8 cellular contexts compared by ENCODE assay signal in genomic region chr12:39145175-39145999, GRCh38.
DNase-seq lines count a peak whose midpoint lies in the region; ATAC-seq, FAIRE-seq and TF ChIP-seq lines count a peak whose summit lies in the region.

No MANE protein-coding gene starts in this region.

- H3K36me3 ChIP-seq in HUES6 (ENCODE audit: control insufficient read depth, insufficient read depth, low read length): no peaks in the 10 kb centered on the region
- no peaks in the 10 kb centered on the region for H3K36me3 ChIP-seq in kidney (ENCODE audit: control insufficient read depth in 1 of 2, insufficient read depth in 2 of 2, low read length in 2 of 2)
- H3K36me3 ChIP-seq in WERI-Rb-1: no peaks in the 10 kb centered on the region

- intact Hi-C loops in Right ventricle myocardium inferior (cut with DNase I): no loop called here
- intact Hi-C loops in cardiac septum (cut with DNase I): no loop called here
- intact Hi-C loops in kidney (cut with DNase I): no loop called here

- ATAC-seq in Right ventricle myocardium inferior (peak; percentile 94), GM19452 (IDR thresholded peaks at IDR 0.05; ENCODE audit: unreplicated experiment) (no peak)

- H3K27me3 ChIP-seq in HUES6 (ENCODE audit: control insufficient read depth, insufficient read depth, low read length) (peaks cover 20% of the 10 kb centered on the region), WERI-Rb-1 (ENCODE audit: insufficient read depth, low read depth, severe bottlenecking) (peaks cover 40% of the 10 kb centered on the region)

- H3K4me1 ChIP-seq in HUES6 (ENCODE audit: control insufficient read depth, insufficient read depth, low read length) (0 out of 2 replicates have a peak, but pooled peaks cover 2% of the 10 kb centered on the region), kidney (ENCODE audit: control insufficient read depth in 1 of 2, insufficient read depth in 1 of 2, low read depth in 1 of 2, low read length in 2 of 2) (no peaks in the 10 kb centered on the region)

- H3K27ac ChIP-seq in HUES6 (ENCODE audit: low read depth, low read length): no peak overlapping the region
- H3K27ac ChIP-seq in kidney (ENCODE audit: low read depth in 2 of 2, low read length in 2 of 2): no peak overlapping the region
- no peak overlapping the region for H3K27ac ChIP-seq in WERI-Rb-1

- FAIRE-seq in kidney (lab: Jason Lieb, UNC): no peak

- H3K9me3 ChIP-seq in HUES6 (ENCODE audit: control insufficient read depth, insufficient read depth, low read depth, low read length) (peaks cover 10% of the 10 kb centered on the region; the same call in 1 of the 2 replicates), kidney (ENCODE audit: control insufficient read depth in 1 of 2, low read length in 2 of 2) (peaks cover 0 to 7% of the 10 kb centered on the region in 2 donors), WERI-Rb-1 (ENCODE audit: severe bottlenecking) (peaks cover 11% of the 10 kb centered on the region)

- no peak for DNase-seq in Right ventricle myocardium inferior (ENCODE audit: missing footprints)
- DNase-seq in cardiac septum (ENCODE audit: low spot score): no peak
- peak; percentile 47 for DNase-seq in astrocyte of the spinal cord (ENCODE audit: low read depth, low spot score)
- no peak for DNase-seq in kidney
- peak; percentile 6 for DNase-seq in stimulated activated CD4-positive, alpha-beta T cell treated with anti-CD3 and anti-CD28 coated beads, Interleukin-4, amount 100 ng/mL, for 24 hours
- DNase-seq in WERI-Rb-1: no peak

- in situ Hi-C loops in astrocyte of the spinal cord (cut with HindIII; ENCODE audit: low sequenced_read_pairs): no loop called here

- H3K4me3 ChIP-seq in HUES6 (ENCODE audit: low read depth, low read length) (peak overlapping the region; percentile 80), astrocyte of the spinal cord (ENCODE audit: low read depth, low read length) (peak overlapping the region; percentile 52), kidney (ENCODE audit: low read length in 2 of 2) (peak overlapping the region; percentile 42 to 66), WERI-Rb-1 (ENCODE audit: low read depth, low read length) (no peak overlapping the region)

- H3K9ac ChIP-seq in HUES6 (ENCODE audit: low read length) (peak overlapping the region; percentile 39), kidney (ENCODE audit: low read length in 2 of 2) (peak overlapping the region in 1 of 2 donors; percentile 61)

- TF ChIP-seq CTCF in astrocyte of the spinal cord (IDR thresholded peaks at IDR 0.05; ENCODE audit: low read depth, low read length): peak; percentile 74
- peak; percentile 31 for TF ChIP-seq CTCF in kidney (IDR thresholded peaks at IDR 0.05; ENCODE audit: borderline replicate concordance, extremely low read depth, insufficient read depth)
- no peak for TF ChIP-seq CTCF in WERI-Rb-1 (IDR thresholded peaks at IDR 0.05; ENCODE audit: low read depth, low read length)

Comparison
In these comparisons a context has a peak if more than half of its experiments do, and no peak if none do; other contexts are left out.
1. DNase-seq: peak in astrocyte of the spinal cord (single experiment) and stimulated activated CD4-positive, alpha-beta T cell treated with anti-CD3 and anti-CD28 coated beads, Interleukin-4, amount 100 ng/mL, for 24 hours (single experiment); none in Right ventricle myocardium inferior (single experiment), cardiac septum (single experiment), kidney (single experiment) and WERI-Rb-1 (single experiment).